18 cellular contexts compared by ENCODE assay signal in genomic region chr6:163120223-163120622, GRCh38.
"Had no signal": no experiment of that assay in that cellular context is flagged by ENCODE, and none has a peak within 500 bp of the region (broad histone marks: within the 10 kb centered on the region; RNA-seq: fewer than 3 reads in every experiment).

No MANE protein-coding gene starts in this region.

- H3K36me3 ChIP-seq: pancreas, thoracic aorta had no signal

- ATAC-seq: activated CD4-positive, CD25-positive, alpha-beta regulatory T cell treated with anti-CD3 and anti-CD28 coated beads, Interleukin-2, amount 50 U/mL, for 24 hours; activated CD8-positive, alpha-beta memory T cell treated with anti-CD3 and anti-CD28 coated beads, Interleukin-2, amount 10 ng/mL, durations not matched to agents 7 days and 5 days; effector memory CD8-positive, alpha-beta T cell; pancreas; stimulated activated naive CD8-positive, alpha-beta T cell treated with anti-CD3 and anti-CD28 coated beads, Interleukin-15, amount 100 ng/mL, for 72 hours had no signal

- H3K27me3 Mint-ChIP-seq: activated CD8-positive, alpha-beta memory T cell treated with anti-CD3 and anti-CD28 coated beads, Interleukin-2, amount 10 ng/mL, durations not matched to agents 7 days and 5 days; activated naive CD8-positive, alpha-beta T cell; activated T-cell treated with anti-CD3 and anti-CD28 coated beads, Interleukin-2, amount 50 U/mL, for 24 hours; dendritic cell treated with granulocyte-macrophage colony-stimulating factor and Interleukin-4, amounts not matched to agents 40 ng/mL and 50 ng/mL, for 4 days; stimulated activated naive CD8-positive, alpha-beta T cell treated with anti-CD3 and anti-CD28 coated beads, Interleukin-15, amount 100 ng/mL, for 72 hours had no signal

- H3K9me3 Mint-ChIP-seq: activated T-cell treated with anti-CD3 and anti-CD28 coated beads, Interleukin-2, amount 50 U/mL, for 24 hours had no signal

- H3K36me3 Mint-ChIP-seq: activated CD8-positive, alpha-beta memory T cell treated with anti-CD3 and anti-CD28 coated beads, Interleukin-2, amount 10 ng/mL, durations not matched to agents 7 days and 5 days; activated naive CD8-positive, alpha-beta T cell had no signal

- DNase-seq: activated CD4-positive, alpha-beta T cell treated with anti-CD3 and anti-CD28 coated beads, Interleukin-2, amount 50 U/mL, for 48 hours; activated CD8-positive, alpha-beta memory T cell treated with anti-CD3 and anti-CD28 coated beads, Interleukin-2, amount 10 ng/mL, durations not matched to agents 7 days and 5 days; activated effector memory CD4-positive, alpha-beta T cell treated with anti-CD3 and anti-CD28 coated beads, Interleukin-2, amount 50 U/mL, for 16 hours; activated T-cell treated with anti-CD3 and anti-CD28 coated beads, Interleukin-2, amount 50 U/mL, for 24 hours; amygdala; cerebellar nuclear complex; effector memory CD8-positive, alpha-beta T cell; hippocampal formation; midbrain; pancreas; stimulated activated CD4-positive, alpha-beta T cell treated with anti-CD3 and anti-CD28 coated beads, Interleukin-15, amount 100 ng/mL, for 24 hours; stimulated activated CD4-positive, alpha-beta T cell treated with anti-CD3 and anti-CD28 coated beads, Interleukin-4, amount 100 ng/mL, for 24 hours; stimulated activated naive CD8-positive, alpha-beta T cell treated with anti-CD3 and anti-CD28 coated beads, Interleukin-15, amount 100 ng/mL, for 72 hours had no signal

- H3K9me3 ChIP-seq: pancreas, thoracic aorta had no signal

- H3K27me3 ChIP-seq: pancreas had no signal

- H3K27ac ChIP-seq: pancreas, thoracic aorta had no signal

- H3K4me1 ChIP-seq: pancreas had no signal

- H3K4me3 Mint-ChIP-seq: activated CD8-positive, alpha-beta memory T cell treated with anti-CD3 and anti-CD28 coated beads, Interleukin-2, amount 10 ng/mL, durations not matched to agents 7 days and 5 days; activated naive CD8-positive, alpha-beta T cell; activated T-cell treated with anti-CD3 and anti-CD28 coated beads, Interleukin-2, amount 50 U/mL, for 24 hours; brain; dendritic cell treated with granulocyte-macrophage colony-stimulating factor and Interleukin-4, amounts not matched to agents 40 ng/mL and 50 ng/mL, for 4 days; effector memory CD8-positive, alpha-beta T cell; stimulated activated naive CD8-positive, alpha-beta T cell treated with anti-CD3 and anti-CD28 coated beads, Interleukin-15, amount 100 ng/mL, for 72 hours had no signal

- H3K27ac Mint-ChIP-seq: activated CD8-positive, alpha-beta memory T cell treated with anti-CD3 and anti-CD28 coated beads, Interleukin-2, amount 10 ng/mL, durations not matched to agents 7 days and 5 days; activated naive CD8-positive, alpha-beta T cell; activated T-cell treated with anti-CD3 and anti-CD28 coated beads, Interleukin-2, amount 50 U/mL, for 24 hours; brain; dendritic cell treated with granulocyte-macrophage colony-stimulating factor and Interleukin-4, amounts not matched to agents 40 ng/mL and 50 ng/mL, for 4 days; effector memory CD8-positive, alpha-beta T cell; stimulated activated naive CD8-positive, alpha-beta T cell treated with anti-CD3 and anti-CD28 coated beads, Interleukin-15, amount 100 ng/mL, for 72 hours had no signal

- H3K4me3 ChIP-seq: pancreas, thoracic aorta had no signal

- FAIRE-seq: pancreas had no signal

- H3K4me1 Mint-ChIP-seq: activated CD8-positive, alpha-beta memory T cell treated with anti-CD3 and anti-CD28 coated beads, Interleukin-2, amount 10 ng/mL, durations not matched to agents 7 days and 5 days; brain; stimulated activated naive CD8-positive, alpha-beta T cell treated with anti-CD3 and anti-CD28 coated beads, Interleukin-15, amount 100 ng/mL, for 72 hours had no signal
